ENCODE assay signal across 25 cellular contexts in the genomic region with DNA sequence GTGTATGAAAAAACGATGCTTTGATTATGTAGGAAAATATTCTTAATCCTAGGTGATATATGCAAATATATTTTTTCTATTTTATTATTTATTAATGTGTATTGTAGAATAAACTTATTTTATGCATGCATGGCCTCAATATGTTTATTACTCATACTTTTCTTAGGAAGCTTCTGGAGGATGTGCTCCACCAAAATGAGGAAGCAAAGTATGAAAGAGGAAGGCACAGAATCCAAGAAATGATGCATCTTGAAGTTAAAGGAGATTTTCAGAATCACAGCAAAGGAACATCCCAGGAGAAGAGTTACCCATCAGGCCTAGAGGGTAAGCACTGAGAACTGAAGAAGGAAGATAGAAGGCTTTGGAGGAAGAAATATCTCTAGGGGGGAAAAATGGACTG.
"Had no signal": no experiment of that assay in that cellular context is flagged by ENCODE, and none has a peak within 500 bp of the region (broad histone marks: within the 10 kb centered on the region; RNA-seq: fewer than 3 reads in every experiment).

No MANE protein-coding gene starts in this region.

- ATAC-seq: activated T-helper 17 cell treated with anti-CD3 and anti-CD28 coated beads, Interleukin-2, amount 50 U/mL, for 72 hours; gastrocnemius medialis; left ventricle myocardium superior had no signal

- H3K4me3 ChIP-seq: colonic mucosa, esophagus muscularis mucosa, gastrocnemius medialis, ovary, prostate gland, tibial artery had no signal

- H3K27me3 Mint-ChIP-seq: activated T-cell treated with anti-CD3 and anti-CD28 coated beads, Interleukin-2, amount 50 U/mL, for 24 hours; activated T-helper 17 cell treated with anti-CD3 and anti-CD28 coated beads, Interleukin-2, amount 50 U/mL, for 72 hours; stimulated activated naive CD8-positive, alpha-beta T cell treated with anti-CD3 and anti-CD28 coated beads, Interleukin-15, Interleukin-2, amounts not matched to agents 100 ng/mL and 50 ng/mL, for 24 hours had no signal

- H3K27ac Mint-ChIP-seq: activated naive CD8-positive, alpha-beta T cell treated with anti-CD3 and anti-CD28 coated beads, Interleukin-2, amount 10 ng/mL, durations not matched to agents 7 days and 5 days; activated T-cell treated with anti-CD3 and anti-CD28 coated beads, Interleukin-2, amount 50 U/mL, for 24 hours; activated T-helper 17 cell treated with anti-CD3 and anti-CD28 coated beads, Interleukin-2, amount 50 U/mL, for 72 hours; nephron; stimulated activated naive CD8-positive, alpha-beta T cell treated with anti-CD3 and anti-CD28 coated beads, Interleukin-15, Interleukin-2, amounts not matched to agents 100 ng/mL and 50 ng/mL, for 24 hours; T-helper 2 cell treated with Interferon-gamma antibody and Interleukin-4, amounts not matched to agents 5 μg/mL and 100 μg/mL, for 36 hours had no signal

- DNase-seq: activated CD4-positive, CD25-positive, alpha-beta regulatory T cell treated with anti-CD3 and anti-CD28 coated beads, Interleukin-2, amount 50 U/mL, for 72 hours; activated CD8-positive, alpha-beta memory T cell treated with anti-CD3 and anti-CD28 coated beads, Interleukin-2, amount 50 U/mL, for 4 hours; activated naive CD4-positive, alpha-beta T cell; activated naive CD8-positive, alpha-beta T cell treated with anti-CD3 and anti-CD28 coated beads, Interleukin-2, amount 10 ng/mL, durations not matched to agents 7 days and 5 days; activated T-cell treated with anti-CD3 and anti-CD28 coated beads, Interleukin-2, amount 50 U/mL, for 24 hours; amniotic stem cell; colonic mucosa; gastrocnemius medialis; hippocampal formation; left ventricle myocardium superior; mammary epithelial cell; ovary; stimulated activated CD4-positive, alpha-beta T cell treated with anti-CD3 and anti-CD28 coated beads, Interleukin-4, amount 100 ng/mL, for 4 hours; substantia nigra; tibial artery; WERI-Rb-1 had no signal

- H3K9me3 ChIP-seq: colonic mucosa, esophagus muscularis mucosa, gastrocnemius medialis, neutrophil, ovary, prostate gland, tibial artery had no signal

- H3K36me3 ChIP-seq: colonic mucosa, gastrocnemius medialis, neutrophil, ovary, prostate gland, WERI-Rb-1 had no signal

- H3K4me3 Mint-ChIP-seq: activated naive CD8-positive, alpha-beta T cell treated with anti-CD3 and anti-CD28 coated beads, Interleukin-2, amount 10 ng/mL, durations not matched to agents 7 days and 5 days; activated T-cell treated with anti-CD3 and anti-CD28 coated beads, Interleukin-2, amount 50 U/mL, for 24 hours; activated T-helper 17 cell treated with anti-CD3 and anti-CD28 coated beads, Interleukin-2, amount 50 U/mL, for 72 hours; nephron; stimulated activated naive CD8-positive, alpha-beta T cell treated with anti-CD3 and anti-CD28 coated beads, Interleukin-15, Interleukin-2, amounts not matched to agents 100 ng/mL and 50 ng/mL, for 24 hours; T-helper 2 cell treated with Interferon-gamma antibody and Interleukin-4, amounts not matched to agents 5 μg/mL and 100 μg/mL, for 36 hours had no signal

- FAIRE-seq: bronchial epithelial cell, TTC549 had no signal

- H3K27ac ChIP-seq: colonic mucosa, esophagus muscularis mucosa, gastrocnemius medialis, neutrophil, ovary, prostate gland, tibial artery, WERI-Rb-1 had no signal

- H3K4me1 Mint-ChIP-seq: activated naive CD8-positive, alpha-beta T cell treated with anti-CD3 and anti-CD28 coated beads, Interleukin-2, amount 10 ng/mL, durations not matched to agents 7 days and 5 days; activated T-helper 17 cell treated with anti-CD3 and anti-CD28 coated beads, Interleukin-2, amount 50 U/mL, for 72 hours; nephron had no signal

- H3K27me3 ChIP-seq: colonic mucosa, esophagus muscularis mucosa, gastrocnemius medialis, neutrophil, ovary, tibial artery had no signal

- H3K4me1 ChIP-seq: colonic mucosa, esophagus muscularis mucosa, gastrocnemius medialis, prostate gland, tibial artery had no signal
